ENCODE assay signal across 7 cellular contexts in genomic region chr2:174219321-174219720, GRCh38.
"Had no signal": no experiment of that assay in that cellular context is flagged by ENCODE, and none has a peak within 500 bp of the region (broad histone marks: within the 10 kb centered on the region; RNA-seq: fewer than 3 reads in every experiment).

No MANE protein-coding gene starts in this region.

- DNase-seq: GOT3, H7, HFFc6 had no signal

- H3K27ac Mint-ChIP-seq: HFFc6, IgD-negative memory B cell had no signal

- H3K9me3 Mint-ChIP-seq: HFFc6, IgD-negative memory B cell had no signal

- H3K4me3 ChIP-seq: HAP-1 had no signal

- H3K4me3 Mint-ChIP-seq: HFFc6, IgD-negative memory B cell had no signal

- ATAC-seq: HCT116 had no signal

- H3K27ac ChIP-seq: HL-60 had no signal

- H3K27me3 Mint-ChIP-seq: IgD-negative memory B cell had no signal
